1 cellular context compared by ENCODE assay signal in the genomic region with DNA sequence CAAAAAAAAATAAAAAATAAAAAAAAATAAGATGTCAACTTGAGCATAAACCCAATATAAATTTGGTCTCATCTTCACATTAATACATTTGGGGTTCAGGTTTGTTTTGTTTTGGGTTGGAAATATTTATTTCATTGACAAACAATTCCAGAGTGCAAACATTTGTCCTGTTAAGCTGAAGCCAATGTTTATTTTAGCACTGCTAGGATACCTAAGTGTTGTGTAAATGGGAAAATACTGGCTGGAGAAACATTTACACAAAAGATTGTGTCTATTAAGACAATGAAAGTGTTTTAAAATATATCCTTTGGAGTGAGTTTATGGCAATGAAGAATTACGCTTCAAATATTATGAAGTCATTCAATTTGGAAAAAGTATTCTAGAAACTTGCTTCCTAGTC.
TF ChIP-seq lines count a peak whose summit lies in the region.

No MANE protein-coding gene starts in this region.

TF ChIP-seq in HepG2, 621 proteins besides CTCF, POLR2A, EP300 and RAD21 (continued from another document):
- TF ChIP-seq, protein P1, sequence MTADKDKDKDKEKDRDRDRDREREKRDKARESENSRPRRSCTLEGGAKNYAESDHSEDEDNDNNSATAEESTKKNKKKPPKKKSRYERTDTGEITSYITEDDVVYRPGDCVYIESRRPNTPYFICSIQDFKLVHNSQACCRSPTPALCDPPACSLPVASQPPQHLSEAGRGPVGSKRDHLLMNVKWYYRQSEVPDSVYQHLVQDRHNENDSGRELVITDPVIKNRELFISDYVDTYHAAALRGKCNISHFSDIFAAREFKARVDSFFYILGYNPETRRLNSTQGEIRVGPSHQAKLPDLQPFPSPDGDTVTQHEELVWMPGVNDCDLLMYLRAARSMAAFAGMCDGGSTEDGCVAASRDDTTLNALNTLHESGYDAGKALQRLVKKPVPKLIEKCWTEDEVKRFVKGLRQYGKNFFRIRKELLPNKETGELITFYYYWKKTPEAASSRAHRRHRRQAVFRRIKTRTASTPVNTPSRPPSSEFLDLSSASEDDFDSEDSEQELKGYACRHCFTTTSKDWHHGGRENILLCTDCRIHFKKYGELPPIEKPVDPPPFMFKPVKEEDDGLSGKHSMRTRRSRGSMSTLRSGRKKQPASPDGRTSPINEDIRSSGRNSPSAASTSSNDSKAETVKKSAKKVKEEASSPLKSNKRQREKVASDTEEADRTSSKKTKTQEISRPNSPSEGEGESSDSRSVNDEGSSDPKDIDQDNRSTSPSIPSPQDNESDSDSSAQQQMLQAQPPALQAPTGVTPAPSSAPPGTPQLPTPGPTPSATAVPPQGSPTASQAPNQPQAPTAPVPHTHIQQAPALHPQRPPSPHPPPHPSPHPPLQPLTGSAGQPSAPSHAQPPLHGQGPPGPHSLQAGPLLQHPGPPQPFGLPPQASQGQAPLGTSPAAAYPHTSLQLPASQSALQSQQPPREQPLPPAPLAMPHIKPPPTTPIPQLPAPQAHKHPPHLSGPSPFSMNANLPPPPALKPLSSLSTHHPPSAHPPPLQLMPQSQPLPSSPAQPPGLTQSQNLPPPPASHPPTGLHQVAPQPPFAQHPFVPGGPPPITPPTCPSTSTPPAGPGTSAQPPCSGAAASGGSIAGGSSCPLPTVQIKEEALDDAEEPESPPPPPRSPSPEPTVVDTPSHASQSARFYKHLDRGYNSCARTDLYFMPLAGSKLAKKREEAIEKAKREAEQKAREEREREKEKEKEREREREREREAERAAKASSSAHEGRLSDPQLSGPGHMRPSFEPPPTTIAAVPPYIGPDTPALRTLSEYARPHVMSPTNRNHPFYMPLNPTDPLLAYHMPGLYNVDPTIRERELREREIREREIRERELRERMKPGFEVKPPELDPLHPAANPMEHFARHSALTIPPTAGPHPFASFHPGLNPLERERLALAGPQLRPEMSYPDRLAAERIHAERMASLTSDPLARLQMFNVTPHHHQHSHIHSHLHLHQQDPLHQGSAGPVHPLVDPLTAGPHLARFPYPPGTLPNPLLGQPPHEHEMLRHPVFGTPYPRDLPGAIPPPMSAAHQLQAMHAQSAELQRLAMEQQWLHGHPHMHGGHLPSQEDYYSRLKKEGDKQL (CRISPR knock-in tag; IDR thresholded peaks at IDR 0.05; ENCODE audit: low read depth), result 0 out of 2 replicates have a peak, but pooled peaks have one; percentile 21
- TF ChIP-seq, protein P2, sequence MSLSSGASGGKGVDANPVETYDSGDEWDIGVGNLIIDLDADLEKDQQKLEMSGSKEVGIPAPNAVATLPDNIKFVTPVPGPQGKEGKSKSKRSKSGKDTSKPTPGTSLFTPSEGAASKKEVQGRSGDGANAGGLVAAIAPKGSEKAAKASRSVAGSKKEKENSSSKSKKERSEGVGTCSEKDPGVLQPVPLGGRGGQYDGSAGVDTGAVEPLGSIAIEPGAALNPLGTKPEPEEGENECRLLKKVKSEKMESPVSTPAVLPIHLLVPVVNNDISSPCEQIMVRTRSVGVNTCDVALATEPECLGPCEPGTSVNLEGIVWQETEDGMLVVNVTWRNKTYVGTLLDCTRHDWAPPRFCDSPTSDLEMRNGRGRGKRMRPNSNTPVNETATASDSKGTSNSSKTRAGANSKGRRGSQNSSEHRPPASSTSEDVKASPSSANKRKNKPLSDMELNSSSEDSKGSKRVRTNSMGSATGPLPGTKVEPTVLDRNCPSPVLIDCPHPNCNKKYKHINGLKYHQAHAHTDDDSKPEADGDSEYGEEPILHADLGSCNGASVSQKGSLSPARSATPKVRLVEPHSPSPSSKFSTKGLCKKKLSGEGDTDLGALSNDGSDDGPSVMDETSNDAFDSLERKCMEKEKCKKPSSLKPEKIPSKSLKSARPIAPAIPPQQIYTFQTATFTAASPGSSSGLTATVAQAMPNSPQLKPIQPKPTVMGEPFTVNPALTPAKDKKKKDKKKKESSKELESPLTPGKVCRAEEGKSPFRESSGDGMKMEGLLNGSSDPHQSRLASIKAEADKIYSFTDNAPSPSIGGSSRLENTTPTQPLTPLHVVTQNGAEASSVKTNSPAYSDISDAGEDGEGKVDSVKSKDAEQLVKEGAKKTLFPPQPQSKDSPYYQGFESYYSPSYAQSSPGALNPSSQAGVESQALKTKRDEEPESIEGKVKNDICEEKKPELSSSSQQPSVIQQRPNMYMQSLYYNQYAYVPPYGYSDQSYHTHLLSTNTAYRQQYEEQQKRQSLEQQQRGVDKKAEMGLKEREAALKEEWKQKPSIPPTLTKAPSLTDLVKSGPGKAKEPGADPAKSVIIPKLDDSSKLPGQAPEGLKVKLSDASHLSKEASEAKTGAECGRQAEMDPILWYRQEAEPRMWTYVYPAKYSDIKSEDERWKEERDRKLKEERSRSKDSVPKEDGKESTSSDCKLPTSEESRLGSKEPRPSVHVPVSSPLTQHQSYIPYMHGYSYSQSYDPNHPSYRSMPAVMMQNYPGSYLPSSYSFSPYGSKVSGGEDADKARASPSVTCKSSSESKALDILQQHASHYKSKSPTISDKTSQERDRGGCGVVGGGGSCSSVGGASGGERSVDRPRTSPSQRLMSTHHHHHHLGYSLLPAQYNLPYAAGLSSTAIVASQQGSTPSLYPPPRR (CRISPR knock-in tag; IDR thresholded peaks at IDR 0.05; ENCODE audit: borderline replicate concordance), result peak; percentile 48; the same call in 1 of the 2 replicates
- TF ChIP-seq PAXIP1 (CRISPR knock-in tag; conservative IDR thresholded peaks at IDR 0.05) (peak; percentile 53; the same call in 1 of the 2 replicates), SOX13 (IDR thresholded peaks at IDR 0.05) (no peak), SOX13 (CRISPR knock-in tag; conservative IDR thresholded peaks at IDR 0.05 in 1 of 2, IDR thresholded peaks at IDR 0.05 in 1 of 2) (peak in 1 of 2 experiments; percentile 82; a peak in 2 of 4 replicates), HHEX (CRISPR knock-in tag; IDR thresholded peaks at IDR 0.05) (peak; percentile 52; the same call in 1 of the 2 replicates), FOXP1 (IDR thresholded peaks at IDR 0.05) (0 out of 2 replicates have a peak, but pooled peaks have one; percentile 16), FOXP1 (CRISPR knock-in tag; IDR thresholded peaks at IDR 0.05) (peak; percentile 85), KLF12 (CRISPR knock-in tag; IDR thresholded peaks at IDR 0.05; ENCODE audit: borderline replicate concordance) (no peak), ZNF678 (CRISPR knock-in tag; IDR thresholded peaks at IDR 0.05) (no peak), ZNF703 (CRISPR knock-in tag; IDR thresholded peaks at IDR 0.05; ENCODE audit: borderline replicate concordance) (no peak), SAP130 (CRISPR knock-in tag; IDR thresholded peaks at IDR 0.05; ENCODE audit: low read depth) (0 out of 2 replicates have a peak, but pooled peaks have one; percentile 24), HNRNPLL (IDR thresholded peaks at IDR 0.05; ENCODE audit: low read depth, low read length, poor library complexity, severe bottlenecking) (no peak), BCL6 (CRISPR knock-in tag; IDR thresholded peaks at IDR 0.05) (peak; percentile 42; the same call in 1 of the 2 replicates), FOXA1 (IDR thresholded peaks at IDR 0.05) (0 out of 2 replicates have a peak, but pooled peaks have one; percentile 34), FOXA1 (CRISPR knock-in tag; IDR thresholded peaks at IDR 0.05) (peak; percentile 44; the same call in 1 of the 2 replicates), TBX3 (IDR thresholded peaks at IDR 0.05; ENCODE audit: borderline replicate concordance) (peak; percentile 80; the same call in 1 of the 2 replicates), CEBPG (CRISPR knock-in tag; IDR thresholded peaks at IDR 0.05) (0 out of 2 replicates have a peak, but pooled peaks have one; percentile 5), GATAD2A (CRISPR knock-in tag; IDR thresholded peaks at IDR 0.05) (0 out of 2 replicates have a peak, but pooled peaks have one; percentile 26), KDM2A (CRISPR knock-in tag; IDR thresholded peaks at IDR 0.05; ENCODE audit: borderline replicate concordance, low read depth) (no peak), RCOR2 (CRISPR knock-in tag; IDR thresholded peaks at IDR 0.05) (no peak), SOX5 (CRISPR knock-in tag; IDR thresholded peaks at IDR 0.05; ENCODE audit: borderline replicate concordance) (peak; percentile 66; the same call in 1 of the 2 replicates), HNF4A (CRISPR knock-in tag; IDR thresholded peaks at IDR 0.05) (peak; percentile 24; the same call in 1 of the 2 replicates), NFIC (IDR thresholded peaks at IDR 0.05; ENCODE audit: low read length) (0 out of 2 replicates have a peak, but pooled peaks have one; percentile 42), ETV6 (CRISPR knock-in tag; conservative IDR thresholded peaks at IDR 0.05) (no peak), CREM (IDR thresholded peaks at IDR 0.05) (peak; percentile 32; the same call in 1 of the 2 replicates), CREM (CRISPR knock-in tag; IDR thresholded peaks at IDR 0.05) (no peak), ISL2 (CRISPR knock-in tag; IDR thresholded peaks at IDR 0.05) (0 out of 2 replicates have a peak, but pooled peaks have one; percentile 20), HDAC2 (CRISPR knock-in tag; IDR thresholded peaks at IDR 0.05) (no peak)
- TF ChIP-seq, protein P3, sequence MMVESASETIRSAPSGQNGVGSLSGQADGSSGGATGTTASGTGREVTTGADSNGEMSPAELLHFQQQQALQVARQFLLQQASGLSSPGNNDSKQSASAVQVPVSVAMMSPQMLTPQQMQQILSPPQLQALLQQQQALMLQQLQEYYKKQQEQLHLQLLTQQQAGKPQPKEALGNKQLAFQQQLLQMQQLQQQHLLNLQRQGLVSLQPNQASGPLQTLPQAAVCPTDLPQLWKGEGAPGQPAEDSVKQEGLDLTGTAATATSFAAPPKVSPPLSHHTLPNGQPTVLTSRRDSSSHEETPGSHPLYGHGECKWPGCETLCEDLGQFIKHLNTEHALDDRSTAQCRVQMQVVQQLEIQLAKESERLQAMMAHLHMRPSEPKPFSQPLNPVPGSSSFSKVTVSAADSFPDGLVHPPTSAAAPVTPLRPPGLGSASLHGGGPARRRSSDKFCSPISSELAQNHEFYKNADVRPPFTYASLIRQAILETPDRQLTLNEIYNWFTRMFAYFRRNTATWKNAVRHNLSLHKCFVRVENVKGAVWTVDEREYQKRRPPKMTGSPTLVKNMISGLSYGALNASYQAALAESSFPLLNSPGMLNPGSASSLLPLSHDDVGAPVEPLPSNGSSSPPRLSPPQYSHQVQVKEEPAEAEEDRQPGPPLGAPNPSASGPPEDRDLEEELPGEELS (CRISPR knock-in tag; IDR thresholded peaks at IDR 0.05), result peak; percentile 65
- TF ChIP-seq, protein P4, sequence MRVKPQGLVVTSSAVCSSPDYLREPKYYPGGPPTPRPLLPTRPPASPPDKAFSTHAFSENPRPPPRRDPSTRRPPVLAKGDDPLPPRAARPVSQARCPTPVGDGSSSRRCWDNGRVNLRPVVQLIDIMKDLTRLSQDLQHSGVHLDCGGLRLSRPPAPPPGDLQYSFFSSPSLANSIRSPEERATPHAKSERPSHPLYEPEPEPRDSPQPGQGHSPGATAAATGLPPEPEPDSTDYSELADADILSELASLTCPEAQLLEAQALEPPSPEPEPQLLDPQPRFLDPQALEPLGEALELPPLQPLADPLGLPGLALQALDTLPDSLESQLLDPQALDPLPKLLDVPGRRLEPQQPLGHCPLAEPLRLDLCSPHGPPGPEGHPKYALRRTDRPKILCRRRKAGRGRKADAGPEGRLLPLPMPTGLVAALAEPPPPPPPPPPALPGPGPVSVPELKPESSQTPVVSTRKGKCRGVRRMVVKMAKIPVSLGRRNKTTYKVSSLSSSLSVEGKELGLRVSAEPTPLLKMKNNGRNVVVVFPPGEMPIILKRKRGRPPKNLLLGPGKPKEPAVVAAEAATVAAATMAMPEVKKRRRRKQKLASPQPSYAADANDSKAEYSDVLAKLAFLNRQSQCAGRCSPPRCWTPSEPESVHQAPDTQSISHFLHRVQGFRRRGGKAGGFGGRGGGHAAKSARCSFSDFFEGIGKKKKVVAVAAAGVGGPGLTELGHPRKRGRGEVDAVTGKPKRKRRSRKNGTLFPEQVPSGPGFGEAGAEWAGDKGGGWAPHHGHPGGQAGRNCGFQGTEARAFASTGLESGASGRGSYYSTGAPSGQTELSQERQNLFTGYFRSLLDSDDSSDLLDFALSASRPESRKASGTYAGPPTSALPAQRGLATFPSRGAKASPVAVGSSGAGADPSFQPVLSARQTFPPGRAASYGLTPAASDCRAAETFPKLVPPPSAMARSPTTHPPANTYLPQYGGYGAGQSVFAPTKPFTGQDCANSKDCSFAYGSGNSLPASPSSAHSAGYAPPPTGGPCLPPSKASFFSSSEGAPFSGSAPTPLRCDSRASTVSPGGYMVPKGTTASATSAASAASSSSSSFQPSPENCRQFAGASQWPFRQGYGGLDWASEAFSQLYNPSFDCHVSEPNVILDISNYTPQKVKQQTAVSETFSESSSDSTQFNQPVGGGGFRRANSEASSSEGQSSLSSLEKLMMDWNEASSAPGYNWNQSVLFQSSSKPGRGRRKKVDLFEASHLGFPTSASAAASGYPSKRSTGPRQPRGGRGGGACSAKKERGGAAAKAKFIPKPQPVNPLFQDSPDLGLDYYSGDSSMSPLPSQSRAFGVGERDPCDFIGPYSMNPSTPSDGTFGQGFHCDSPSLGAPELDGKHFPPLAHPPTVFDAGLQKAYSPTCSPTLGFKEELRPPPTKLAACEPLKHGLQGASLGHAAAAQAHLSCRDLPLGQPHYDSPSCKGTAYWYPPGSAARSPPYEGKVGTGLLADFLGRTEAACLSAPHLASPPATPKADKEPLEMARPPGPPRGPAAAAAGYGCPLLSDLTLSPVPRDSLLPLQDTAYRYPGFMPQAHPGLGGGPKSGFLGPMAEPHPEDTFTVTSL (CRISPR knock-in tag; IDR thresholded peaks at IDR 0.05; ENCODE audit: borderline replicate concordance), result peak; percentile 21; the same call in 1 of the 2 replicates
